ENCODE assay signal across 10 cellular contexts in the genomic region with DNA sequence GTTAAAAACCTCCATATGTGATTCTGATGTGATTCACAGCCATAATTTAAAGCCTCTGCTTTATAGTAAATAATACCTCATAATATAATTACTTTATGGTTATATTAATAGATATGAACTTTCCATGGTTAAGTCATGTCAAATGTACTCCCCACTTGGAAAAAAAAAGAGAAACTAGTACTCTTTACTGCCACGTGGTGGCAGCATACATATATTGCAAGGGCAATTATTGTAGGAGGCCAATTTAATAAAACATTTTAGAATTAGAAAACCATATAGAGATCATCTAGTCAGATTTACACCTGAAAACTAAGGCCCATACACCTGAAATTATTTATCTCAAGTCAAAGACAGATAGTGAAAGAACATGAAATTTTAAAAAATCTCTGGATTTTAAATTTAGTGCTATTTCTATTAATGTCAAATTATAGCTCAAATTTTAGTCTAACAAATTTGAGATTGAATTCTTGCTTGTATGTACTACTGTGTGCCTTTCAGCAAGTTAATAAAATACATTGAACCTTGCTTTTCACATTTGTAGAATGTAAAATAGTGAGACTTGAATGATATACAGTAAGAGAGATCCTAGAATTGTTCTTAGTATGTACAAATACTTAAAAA.
DNase-seq lines count a peak whose midpoint lies in the region; FAIRE-seq and TF ChIP-seq lines count a peak whose summit lies in the region.
"Had no signal": no experiment of that assay in that cellular context is flagged by ENCODE, and none has a peak within 500 bp of the region (broad histone marks: within the 10 kb centered on the region; RNA-seq: fewer than 3 reads in every experiment).

No MANE protein-coding gene starts in this region.

- FAIRE-seq in TTC549 (lab: Jason Lieb, UNC) (peak; percentile 32), frontal cortex (lab: Jason Lieb, UNC) (peak; percentile 95)

- peak; percentile 67 for TF ChIP-seq CTCF in AG09319 (IDR thresholded peaks at IDR 0.05; ENCODE audit: low read depth, low read length)
- TF ChIP-seq CTCF in GM10266 (IDR thresholded peaks at IDR 0.05; ENCODE audit: control insufficient read depth, insufficient read depth, low read depth, missing control alignments): peak; percentile 63

- H3K27me3 Mint-ChIP-seq in activated naive CD4-positive, alpha-beta T cell treated with anti-CD3 and anti-CD28 coated beads, Interleukin-2, amount 10 ng/mL, durations not matched to agents 7 days and 5 days: no peaks in the 10 kb centered on the region
- H3K27me3 Mint-ChIP-seq: IgD-negative memory B cell had no signal

- H3K9me3 Mint-ChIP-seq in activated naive CD4-positive, alpha-beta T cell treated with anti-CD3 and anti-CD28 coated beads, Interleukin-2, amount 10 ng/mL, durations not matched to agents 7 days and 5 days: no peaks in the 10 kb centered on the region

- H3K36me3 Mint-ChIP-seq in activated naive CD4-positive, alpha-beta T cell treated with anti-CD3 and anti-CD28 coated beads, Interleukin-2, amount 10 ng/mL, durations not matched to agents 7 days and 5 days: no peaks in the 10 kb centered on the region
- H3K36me3 Mint-ChIP-seq: immature natural killer cell had no signal

- no peak overlapping the region for H3K27ac Mint-ChIP-seq in activated naive CD4-positive, alpha-beta T cell treated with anti-CD3 and anti-CD28 coated beads, Interleukin-2, amount 10 ng/mL, durations not matched to agents 7 days and 5 days
- H3K27ac Mint-ChIP-seq: IgD-negative memory B cell, immature natural killer cell had no signal

- CTCF ChIA-PET in activated naive CD4-positive, alpha-beta T cell treated with anti-CD3 and anti-CD28 coated beads, Interleukin-2, amount 10 ng/mL, durations not matched to agents 7 days and 5 days (lab: Charles Lee): interaction anchor here (0.8 to 1.5 kb wide), 2 partner anchors 9 to 276 kb away, joined by 3 to 4 read pairs; no protein-coding TSS in a partner anchor

- DNase-seq in AG09319 (ENCODE audit: extremely low read depth, low read depth) (peak; percentile 12), GM10266 (ENCODE audit: extremely low spot score) (peak; percentile 16), LHCN-M2 (ENCODE audit: low read depth) (peak; percentile 51), frontal cortex (ENCODE audit: low spot score in 2 of 2) (no peak), superior temporal gyrus (ENCODE audit: extremely low spot score) (peak; percentile 62)
- no peak for DNase-seq in activated naive CD4-positive, alpha-beta T cell treated with anti-CD3 and anti-CD28 coated beads, Interleukin-2, amount 10 ng/mL, durations not matched to agents 7 days and 5 days
- no peak for DNase-seq in effector CD8-positive, alpha-beta T cell (lab: John Stamatoyannopoulos, UW)

- no peaks in the 10 kb centered on the region for H3K4me1 Mint-ChIP-seq in activated naive CD4-positive, alpha-beta T cell treated with anti-CD3 and anti-CD28 coated beads, Interleukin-2, amount 10 ng/mL, durations not matched to agents 7 days and 5 days
- H3K4me1 Mint-ChIP-seq: immature natural killer cell had no signal

- no peak overlapping the region for H3K4me3 Mint-ChIP-seq in activated naive CD4-positive, alpha-beta T cell treated with anti-CD3 and anti-CD28 coated beads, Interleukin-2, amount 10 ng/mL, durations not matched to agents 7 days and 5 days
- H3K4me3 Mint-ChIP-seq: IgD-negative memory B cell, immature natural killer cell had no signal

Comparison
In these comparisons a context has a peak if more than half of its experiments do, and no peak if none do; other contexts are left out.
1. DNase-seq: peak in AG09319 (single experiment), GM10266 (single experiment), LHCN-M2 (single experiment) and superior temporal gyrus (single experiment); none in frontal cortex (0 of 2), activated naive CD4-positive, alpha-beta T cell treated with anti-CD3 and anti-CD28 coated beads, Interleukin-2, amount 10 ng/mL, durations not matched to agents 7 days and 5 days (single experiment) and effector CD8-positive, alpha-beta T cell (single experiment).